In genomic region chr2:98583866-98584618, GRCh38 we compare ENCODE assay signal across 1 cellular context.
TF ChIP-seq lines count a peak whose summit lies in the region.

No MANE protein-coding gene starts in this region.

TF ChIP-seq in HepG2, 621 proteins besides CTCF, POLR2A, EP300 and RAD21 (continued from another document and continues in another):
- TF ChIP-seq HMGXB3 (CRISPR knock-in tag; IDR thresholded peaks at IDR 0.05; ENCODE audit: borderline replicate concordance) (no peak; the same call in 1 of the 2 replicates), ZFP91 (CRISPR knock-in tag; IDR thresholded peaks at IDR 0.05; ENCODE audit: borderline replicate concordance) (peak; percentile 81), SMARCE1 (IDR thresholded peaks at IDR 0.05; ENCODE audit: borderline replicate concordance) (no peak), TEAD2 (CRISPR knock-in tag; IDR thresholded peaks at IDR 0.05) (no peak), ARID2 (CRISPR knock-in tag; IDR thresholded peaks at IDR 0.05; ENCODE audit: borderline replicate concordance) (no peak), ZNF768 (CRISPR knock-in tag; IDR thresholded peaks at IDR 0.05) (no peak; the same call in 1 of the 2 replicates), ZNF615 (CRISPR knock-in tag; IDR thresholded peaks at IDR 0.05; ENCODE audit: borderline replicate concordance) (no peak), ETV5 (CRISPR knock-in tag; IDR thresholded peaks at IDR 0.05; ENCODE audit: borderline replicate concordance) (peak; percentile 57), ZNF839 (CRISPR knock-in tag; IDR thresholded peaks at IDR 0.05; ENCODE audit: borderline replicate concordance) (no peak; the same call in 1 of the 2 replicates), ZUFSP (CRISPR knock-in tag; IDR thresholded peaks at IDR 0.05; ENCODE audit: borderline replicate concordance) (no peak), ZNF446 (CRISPR knock-in tag; IDR thresholded peaks at IDR 0.05) (no peak), CREM (IDR thresholded peaks at IDR 0.05) (peak; percentile 46; the same call in 1 of the 2 replicates), CREM (CRISPR knock-in tag; IDR thresholded peaks at IDR 0.05) (no peak), ZBTB20 (CRISPR knock-in tag; IDR thresholded peaks at IDR 0.05; ENCODE audit: borderline replicate concordance, low read depth) (peak; percentile 74; the same call in 1 of the 2 replicates), ZNF121 (CRISPR knock-in tag; IDR thresholded peaks at IDR 0.05) (peak; percentile 27; the same call in 1 of the 2 replicates), HBP1 (CRISPR knock-in tag; IDR thresholded peaks at IDR 0.05; ENCODE audit: low read depth) (peak; percentile 71; the same call in 1 of the 2 replicates), ZNF672 (CRISPR knock-in tag; IDR thresholded peaks at IDR 0.05) (no peak), PTBP1 (IDR thresholded peaks at IDR 0.05; ENCODE audit: low read depth, low read length, poor library complexity, severe bottlenecking) (no peak), ZBTB1 (CRISPR knock-in tag; IDR thresholded peaks at IDR 0.05; ENCODE audit: borderline replicate concordance) (no peak), ISL2 (CRISPR knock-in tag; IDR thresholded peaks at IDR 0.05) (no peak; the same call in 1 of the 2 replicates), TFDP2 (CRISPR knock-in tag; IDR thresholded peaks at IDR 0.05) (peak; percentile 68), CHCHD3 (CRISPR knock-in tag; IDR thresholded peaks at IDR 0.05) (no peak), NBN (conservative IDR thresholded peaks at IDR 0.05) (no peak), TCF7 (IDR thresholded peaks at IDR 0.05; ENCODE audit: low read depth) (no peak), PBX2 (CRISPR knock-in tag; IDR thresholded peaks at IDR 0.05) (no peak), ZNF530 (CRISPR knock-in tag; IDR thresholded peaks at IDR 0.05; ENCODE audit: low read depth) (no peak), BATF2 (CRISPR knock-in tag; IDR thresholded peaks at IDR 0.05) (no peak), KAT7 (CRISPR knock-in tag; IDR thresholded peaks at IDR 0.05; ENCODE audit: borderline replicate concordance) (no peak), CC2D1A (CRISPR knock-in tag; IDR thresholded peaks at IDR 0.05) (no peak), DMTF1 (CRISPR knock-in tag; IDR thresholded peaks at IDR 0.05) (no peak), ATF2 (CRISPR knock-in tag; IDR thresholded peaks at IDR 0.05) (peak; percentile 74; the same call in 1 of the 2 replicates), ZBTB44 (CRISPR knock-in tag; IDR thresholded peaks at IDR 0.05) (no peak), KAT8 (CRISPR knock-in tag; IDR thresholded peaks at IDR 0.05) (peak; percentile 89), ZNF343 (CRISPR knock-in tag; IDR thresholded peaks at IDR 0.05) (peak; percentile 56; the same call in 1 of the 2 replicates), ZNF138 (CRISPR knock-in tag; IDR thresholded peaks at IDR 0.05; ENCODE audit: low read depth) (no peak), ZNF543 (CRISPR knock-in tag; IDR thresholded peaks at IDR 0.05) (no peak; the same call in 1 of the 2 replicates), SALL1 (CRISPR knock-in tag; IDR thresholded peaks at IDR 0.05) (peak; percentile 86), PHF21A (CRISPR knock-in tag; IDR thresholded peaks at IDR 0.05) (peak; percentile 66; the same call in 1 of the 2 replicates), MZF1 (CRISPR knock-in tag; IDR thresholded peaks at IDR 0.05; ENCODE audit: borderline replicate concordance) (no peak), ZNF556 (CRISPR knock-in tag; IDR thresholded peaks at IDR 0.05; ENCODE audit: borderline replicate concordance) (peak; percentile 72; the same call in 1 of the 2 replicates)
